In genomic region chr11:112886707-112887370, GRCh38 we compare ENCODE assay signal across 21 cellular contexts.
DNase-seq lines count a peak whose midpoint lies in the region; ATAC-seq, FAIRE-seq and TF ChIP-seq lines count a peak whose summit lies in the region.
"Had no signal": no experiment of that assay in that cellular context is flagged by ENCODE, and none has a peak within 500 bp of the region (broad histone marks: within the 10 kb centered on the region; RNA-seq: fewer than 3 reads in every experiment).

No MANE protein-coding gene starts in this region.

- H3K9me3 ChIP-seq in cardiac muscle cell (ENCODE audit: low read depth) (no peaks in the 10 kb centered on the region), right atrium auricular region (no peaks in the 10 kb centered on the region), WERI-Rb-1 (ENCODE audit: severe bottlenecking) (no peaks in the 10 kb centered on the region)
- H3K9me3 ChIP-seq: sigmoid colon, SK-N-SH had no signal

- no peak for ATAC-seq in GM21786 (IDR thresholded peaks at IDR 0.05; ENCODE audit: unreplicated experiment)
- ATAC-seq: left colon had no signal

- no peak overlapping the region for H3K4me3 ChIP-seq in cardiac muscle cell
- no peak overlapping the region for H3K4me3 ChIP-seq in right atrium auricular region
- no peak overlapping the region for H3K4me3 ChIP-seq in WERI-Rb-1 (ENCODE audit: low read depth, low read length)
- H3K4me3 ChIP-seq: sigmoid colon had no signal

- no peak for FAIRE-seq in GM12892 (lab: Jason Lieb, UNC)
- FAIRE-seq: colon had no signal

- H3K36me3 ChIP-seq in cardiac muscle cell (no peaks in the 10 kb centered on the region), right atrium auricular region (no peaks in the 10 kb centered on the region), WERI-Rb-1 (no peaks in the 10 kb centered on the region)
- H3K36me3 ChIP-seq: brain microvascular endothelial cell, sigmoid colon had no signal

- H3K4me1 ChIP-seq in cardiac muscle cell (ENCODE audit: low read depth) (peaks cover 5% of the 10 kb centered on the region), right atrium auricular region (peaks cover 0 to 32% of the 10 kb centered on the region in 2 donors)

- peak overlapping the region; percentile 13 for H3K27ac ChIP-seq in cardiac muscle cell
- H3K27ac ChIP-seq in right atrium auricular region, result no peak overlapping the region
- no peak overlapping the region for H3K27ac ChIP-seq in WERI-Rb-1
- H3K27ac ChIP-seq: brain microvascular endothelial cell, RWPE1, sigmoid colon had no signal

- no peak for TF ChIP-seq POLR2A in GM12892 (IDR thresholded peaks at IDR 0.05; ENCODE audit: low read depth, low read length)

- H3K27me3 ChIP-seq in cardiac muscle cell (no peaks in the 10 kb centered on the region), right atrium auricular region (no peaks in the 10 kb centered on the region), WERI-Rb-1 (ENCODE audit: insufficient read depth, low read depth, severe bottlenecking) (no peaks in the 10 kb centered on the region)
- H3K27me3 ChIP-seq: brain microvascular endothelial cell, sigmoid colon had no signal

- DNase-seq in cardiac muscle cell (ENCODE audit: low read depth in 1 of 2, low spot score in 1 of 2) (peak in 1 of 2 donors; percentile 45), right atrium auricular region (ENCODE audit: low spot score) (no peak), WERI-Rb-1 (peak; percentile 21), islet precursor cell (peak; percentile 22), GM12892 (ENCODE audit: insufficient read length) (no peak), dedifferentiated amniotic fluid mesenchymal stem cell (ENCODE audit: extremely low spot score) (no peak)
- DNase-seq: activated CD4-positive, alpha-beta T cell treated with anti-CD3 and anti-CD28 coated beads, Interleukin-2, amount 50 U/mL, for 48 hours; activated CD8-positive, alpha-beta memory T cell treated with anti-CD3 and anti-CD28 coated beads, Interleukin-2, amount 50 U/mL, for 48 hours; activated naive CD8-positive, alpha-beta T cell treated with anti-CD3 and anti-CD28 coated beads, Interleukin-2, amount 10 ng/mL, durations not matched to agents 7 days and 5 days; brain microvascular endothelial cell; endodermal cell; GF-D8; KBM-7; left colon; NCI-H187; NCI-H446 treated with DMSO at 0.1 percent for 48 hours; sigmoid colon; SK-N-SH had no signal

- no peak for TF ChIP-seq CTCF in cardiac muscle cell (IDR thresholded peaks at IDR 0.05; ENCODE audit: low read depth, low read length)
- TF ChIP-seq CTCF in right atrium auricular region (IDR thresholded peaks at IDR 0.05), result no peak
- TF ChIP-seq CTCF in WERI-Rb-1 (IDR thresholded peaks at IDR 0.05; ENCODE audit: low read depth, low read length), result no peak

Comparison
In these comparisons a context has a peak if more than half of its experiments do, and no peak if none do; other contexts are left out.
1. DNase-seq: peak in WERI-Rb-1 (single experiment) and islet precursor cell (single experiment); none in right atrium auricular region (single experiment), GM12892 (single experiment) and dedifferentiated amniotic fluid mesenchymal stem cell (single experiment).